Comparison of ENCODE assay signal across 1 cellular context in the genomic region with DNA sequence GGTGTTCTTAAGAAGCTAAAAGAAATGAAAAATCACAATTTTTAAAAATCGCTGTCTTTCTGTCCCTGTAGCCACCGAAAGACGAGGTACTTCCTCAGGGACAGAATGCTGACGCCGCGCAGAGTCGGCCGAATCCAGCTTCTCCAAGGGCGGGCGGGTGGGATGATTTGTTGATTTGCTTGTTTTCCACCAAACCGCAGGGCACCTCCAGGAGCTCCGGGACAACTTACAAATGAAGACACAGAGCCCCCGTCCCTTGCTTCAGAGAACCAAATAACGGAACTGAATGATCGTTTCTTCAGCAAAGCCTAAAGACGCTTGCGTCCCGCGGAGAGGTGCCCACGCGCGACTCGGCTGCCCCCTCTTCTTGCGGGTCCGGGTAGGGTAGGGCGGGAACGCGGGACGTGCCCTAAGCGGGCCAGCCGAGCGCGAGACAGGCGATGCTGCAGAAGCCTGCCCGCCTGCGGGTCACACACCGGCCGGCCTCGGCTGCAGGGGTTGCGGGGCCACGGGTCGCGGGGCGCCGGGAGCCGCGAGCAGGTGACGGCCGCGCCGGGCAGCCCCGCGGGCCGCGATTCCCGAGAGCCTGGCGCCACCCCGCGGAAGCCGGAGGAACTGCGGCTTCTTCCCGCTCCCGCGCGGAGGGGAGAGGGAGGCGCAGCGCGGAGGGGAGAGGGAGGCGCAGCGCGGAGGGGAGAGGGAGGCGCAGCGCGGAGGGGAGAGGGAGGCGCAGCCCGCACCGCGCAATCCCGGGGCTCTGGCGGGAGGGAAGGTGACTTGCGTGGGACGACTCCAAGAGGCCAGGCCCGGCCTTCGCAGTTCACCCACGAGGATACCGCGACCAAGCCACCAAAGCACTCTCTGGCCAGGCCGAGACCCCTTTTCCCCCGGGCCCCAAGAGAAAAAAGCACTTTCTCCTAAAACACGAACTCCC.
A peak's percentile ranks its signal among the peaks of the same experiment; 100 is the strongest.
TF ChIP-seq lines count a peak whose summit lies in the region.

No MANE protein-coding gene starts in this region.

TF ChIP-seq in HEK293, 187 proteins besides CTCF, POLR2A, EP300 and RAD21 (continued from another document and continues in another):
- TF ChIP-seq, protein P1, sequence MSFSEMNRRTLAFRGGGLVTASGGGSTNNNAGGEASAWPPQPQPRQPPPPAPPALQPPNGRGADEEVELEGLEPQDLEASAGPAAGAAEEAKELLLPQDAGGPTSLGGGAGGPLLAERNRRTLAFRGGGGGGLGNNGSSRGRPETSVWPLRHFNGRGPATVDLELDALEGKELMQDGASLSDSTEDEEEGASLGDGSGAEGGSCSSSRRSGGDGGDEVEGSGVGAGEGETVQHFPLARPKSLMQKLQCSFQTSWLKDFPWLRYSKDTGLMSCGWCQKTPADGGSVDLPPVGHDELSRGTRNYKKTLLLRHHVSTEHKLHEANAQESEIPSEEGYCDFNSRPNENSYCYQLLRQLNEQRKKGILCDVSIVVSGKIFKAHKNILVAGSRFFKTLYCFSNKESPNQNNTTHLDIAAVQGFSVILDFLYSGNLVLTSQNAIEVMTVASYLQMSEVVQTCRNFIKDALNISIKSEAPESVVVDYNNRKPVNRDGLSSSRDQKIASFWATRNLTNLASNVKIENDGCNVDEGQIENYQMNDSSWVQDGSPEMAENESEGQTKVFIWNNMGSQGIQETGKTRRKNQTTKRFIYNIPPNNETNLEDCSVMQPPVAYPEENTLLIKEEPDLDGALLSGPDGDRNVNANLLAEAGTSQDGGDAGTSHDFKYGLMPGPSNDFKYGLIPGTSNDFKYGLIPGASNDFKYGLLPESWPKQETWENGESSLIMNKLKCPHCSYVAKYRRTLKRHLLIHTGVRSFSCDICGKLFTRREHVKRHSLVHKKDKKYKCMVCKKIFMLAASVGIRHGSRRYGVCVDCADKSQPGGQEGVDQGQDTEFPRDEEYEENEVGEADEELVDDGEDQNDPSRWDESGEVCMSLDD (tag by site-specific recombination; IDR thresholded peaks at IDR 0.05): peak; percentile 82
- TF ChIP-seq PRDM1 (tag by site-specific recombination; IDR thresholded peaks at IDR 0.05): peak; percentile 49; the same call in 1 of the 2 replicates
- peak; percentile 99 for TF ChIP-seq ZNF398 (tag by site-specific recombination; IDR thresholded peaks at IDR 0.05)
- TF ChIP-seq INSM2 (tag by site-specific recombination; IDR thresholded peaks at IDR 0.05): no peak
- TF ChIP-seq ZNF10 (tag by site-specific recombination; IDR thresholded peaks at IDR 0.05): peak; percentile 89
- TF ChIP-seq ZNF157 (tag by site-specific recombination; IDR thresholded peaks at IDR 0.05): no peak
- TF ChIP-seq ZNF610 (tag by site-specific recombination; IDR thresholded peaks at IDR 0.05; ENCODE audit: borderline replicate concordance): peak; percentile 34; the same call in 1 of the 2 replicates
- TF ChIP-seq ZBTB26 (tag by site-specific recombination; optimal IDR thresholded peaks at IDR 0.05): peak; percentile 81
- TF ChIP-seq ZNF658 (tag by site-specific recombination; IDR thresholded peaks at IDR 0.05): no peak
- TF ChIP-seq ZNF488 (tag by site-specific recombination; IDR thresholded peaks at IDR 0.05): no peak
- TF ChIP-seq ZNF202 (tag by site-specific recombination; IDR thresholded peaks at IDR 0.05; ENCODE audit: borderline replicate concordance): 0 out of 2 replicates have a peak, but pooled peaks have one; percentile 16
- peak; percentile 53 for TF ChIP-seq SP3 (tag by site-specific recombination; IDR thresholded peaks at IDR 0.05)
- 0 out of 2 replicates have a peak, but pooled peaks have one; percentile 10 for TF ChIP-seq KLF1 (tag by site-specific recombination; IDR thresholded peaks at IDR 0.05)
- TF ChIP-seq ZNF341 (tag by site-specific recombination; IDR thresholded peaks at IDR 0.05; ENCODE audit: low read depth): peak; percentile 94
- peak; percentile 17; the same call in 1 of the 2 replicates for TF ChIP-seq ZIC2 (tag by site-specific recombination; IDR thresholded peaks at IDR 0.05)
- TF ChIP-seq ZBTB44 (tag by site-specific recombination; IDR thresholded peaks at IDR 0.05): peak; percentile 49; the same call in 1 of the 2 replicates
- peak; percentile 65 for TF ChIP-seq IKZF3 (tag by site-specific recombination; IDR thresholded peaks at IDR 0.05)
- TF ChIP-seq ZXDB (tag by site-specific recombination; IDR thresholded peaks at IDR 0.05): peak; percentile 58; the same call in 1 of the 2 replicates
- no peak for TF ChIP-seq ZNF184 (tag by site-specific recombination; IDR thresholded peaks at IDR 0.05)
- TF ChIP-seq ZNF211 (tag by site-specific recombination; IDR thresholded peaks at IDR 0.05; ENCODE audit: low read depth): no peak
- 0 out of 2 replicates have a peak, but pooled peaks have one; percentile 28 for TF ChIP-seq YY2 (tag by site-specific recombination; IDR thresholded peaks at IDR 0.05)
- peak; percentile 81 for TF ChIP-seq PBX3 (CRISPR knock-in tag; IDR thresholded peaks at IDR 0.05)
- TF ChIP-seq PRDM4 (tag by site-specific recombination; IDR thresholded peaks at IDR 0.05): 0 out of 2 replicates have a peak, but pooled peaks have one; percentile 20
- TF ChIP-seq, protein P2, sequence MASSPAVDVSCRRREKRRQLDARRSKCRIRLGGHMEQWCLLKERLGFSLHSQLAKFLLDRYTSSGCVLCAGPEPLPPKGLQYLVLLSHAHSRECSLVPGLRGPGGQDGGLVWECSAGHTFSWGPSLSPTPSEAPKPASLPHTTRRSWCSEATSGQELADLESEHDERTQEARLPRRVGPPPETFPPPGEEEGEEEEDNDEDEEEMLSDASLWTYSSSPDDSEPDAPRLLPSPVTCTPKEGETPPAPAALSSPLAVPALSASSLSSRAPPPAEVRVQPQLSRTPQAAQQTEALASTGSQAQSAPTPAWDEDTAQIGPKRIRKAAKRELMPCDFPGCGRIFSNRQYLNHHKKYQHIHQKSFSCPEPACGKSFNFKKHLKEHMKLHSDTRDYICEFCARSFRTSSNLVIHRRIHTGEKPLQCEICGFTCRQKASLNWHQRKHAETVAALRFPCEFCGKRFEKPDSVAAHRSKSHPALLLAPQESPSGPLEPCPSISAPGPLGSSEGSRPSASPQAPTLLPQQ (tag by site-specific recombination; IDR thresholded peaks at IDR 0.05): peak; percentile 54
- 0 out of 2 replicates have a peak, but pooled peaks have one; percentile 40 for TF ChIP-seq SP7 (tag by site-specific recombination; IDR thresholded peaks at IDR 0.05)
- 0 out of 2 replicates have a peak, but pooled peaks have one; percentile 23 for TF ChIP-seq ZSCAN30 (tag by site-specific recombination; IDR thresholded peaks at IDR 0.05)
- TF ChIP-seq ZBTB8A (tag by site-specific recombination; IDR thresholded peaks at IDR 0.05): peak; percentile 89
- TF ChIP-seq, protein P3, sequence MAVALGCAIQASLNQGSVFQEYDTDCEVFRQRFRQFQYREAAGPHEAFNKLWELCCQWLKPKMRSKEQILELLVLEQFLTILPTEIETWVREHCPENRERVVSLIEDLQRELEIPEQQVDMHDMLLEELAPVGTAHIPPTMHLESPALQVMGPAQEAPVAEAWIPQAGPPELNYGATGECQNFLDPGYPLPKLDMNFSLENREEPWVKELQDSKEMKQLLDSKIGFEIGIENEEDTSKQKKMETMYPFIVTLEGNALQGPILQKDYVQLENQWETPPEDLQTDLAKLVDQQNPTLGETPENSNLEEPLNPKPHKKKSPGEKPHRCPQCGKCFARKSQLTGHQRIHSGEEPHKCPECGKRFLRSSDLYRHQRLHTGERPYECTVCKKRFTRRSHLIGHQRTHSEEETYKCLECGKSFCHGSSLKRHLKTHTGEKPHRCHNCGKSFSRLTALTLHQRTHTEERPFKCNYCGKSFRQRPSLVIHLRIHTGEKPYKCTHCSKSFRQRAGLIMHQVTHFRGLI (tag by site-specific recombination; IDR thresholded peaks at IDR 0.05): peak; percentile 73
- peak; percentile 52; the same call in 1 of the 2 replicates for TF ChIP-seq ZBTB48 (tag by site-specific recombination; IDR thresholded peaks at IDR 0.05)
- TF ChIP-seq ZFHX2 (tag by site-specific recombination; conservative IDR thresholded peaks at IDR 0.05): peak; percentile 74
- TF ChIP-seq ZNF561 (tag by site-specific recombination; IDR thresholded peaks at IDR 0.05; ENCODE audit: borderline replicate concordance): 0 out of 2 replicates have a peak, but pooled peaks have one; percentile 22
- TF ChIP-seq ZNF747 (tag by site-specific recombination; IDR thresholded peaks at IDR 0.05): no peak
